ENCODE assay signal across 9 cellular contexts in genomic region chr6:142570221-142570671, GRCh38.
A peak's percentile ranks its signal among the peaks of the same experiment; 100 is the strongest.
DNase-seq lines count a peak whose midpoint lies in the region; ATAC-seq and TF ChIP-seq lines count a peak whose summit lies in the region.
"Had no signal": no experiment of that assay in that cellular context is flagged by ENCODE, and none has a peak within 500 bp of the region (broad histone marks: within the 10 kb centered on the region; RNA-seq: fewer than 3 reads in every experiment).

No MANE protein-coding gene starts in this region.

- H3K36me3 ChIP-seq in ascending aorta: no peaks in the 10 kb centered on the region
- no peaks in the 10 kb centered on the region for H3K36me3 ChIP-seq in kidney epithelial cell (ENCODE audit: control insufficient read depth, insufficient read depth, low read length)
- no peaks in the 10 kb centered on the region for H3K36me3 ChIP-seq in aorta (ENCODE audit: control insufficient read depth in 1 of 2, insufficient read depth in 2 of 2, low read length in 1 of 2)

- H3K9me3 ChIP-seq in ascending aorta (no peaks in the 10 kb centered on the region), aorta (ENCODE audit: control insufficient read depth, low read length) (no peaks in the 10 kb centered on the region)

- ATAC-seq in aorta (ENCODE audit: low FRiP score): no peak

- H3K27me3 Mint-ChIP-seq in activated naive CD4-positive, alpha-beta T cell treated with anti-CD3 and anti-CD28 coated beads, Interleukin-2, amount 50 U/mL, for 24 hours: no peaks in the 10 kb centered on the region

- H3K4me1 ChIP-seq in ascending aorta (peaks cover 3 to 13% of the 10 kb centered on the region in 2 donors), aorta (ENCODE audit: control insufficient read depth in 1 of 2, insufficient read depth in 2 of 2, low read length in 2 of 2) (peaks cover 0 to 4% of the 10 kb centered on the region in 2 donors)

- peak overlapping the region; percentile 84 for H3K27ac Mint-ChIP-seq in activated naive CD4-positive, alpha-beta T cell treated with anti-CD3 and anti-CD28 coated beads, Interleukin-2, amount 50 U/mL, for 24 hours

- no peak for TF ChIP-seq CTCF in ascending aorta (IDR thresholded peaks at IDR 0.05)
- TF ChIP-seq CTCF in kidney epithelial cell (IDR thresholded peaks at IDR 0.05; ENCODE audit: insufficient read depth, low read length, poor library complexity, severe bottlenecking): no peak

- peaks cover 62% of the 10 kb centered on the region for H3K4me1 Mint-ChIP-seq in activated naive CD4-positive, alpha-beta T cell treated with anti-CD3 and anti-CD28 coated beads, Interleukin-2, amount 50 U/mL, for 24 hours

- no peak for DNase-seq in activated naive CD4-positive, alpha-beta T cell (lab: John Stamatoyannopoulos, UW)
- DNase-seq in ascending aorta (ENCODE audit: low spot score in 2 of 2) (no peak), kidney epithelial cell (ENCODE audit: low read depth) (peak; percentile 72), aorta (no peak), NCI-H510A (lab: John Stamatoyannopoulos, UW) (no peak), retina (no peak), NCI-H1105 (lab: John Stamatoyannopoulos, UW) (no peak)
- DNase-seq: activated CD8-positive, alpha-beta memory T cell treated with anti-CD3 and anti-CD28 coated beads for 24 hours had no signal

- intact Hi-C loops in ascending aorta (cut with DNase I): no loop called here
- intact Hi-C loops in aorta (cut with DNase I): loop anchor here in 1 of 2 donors (5.0 kb wide), 1 partner anchor 423 kb away; the partner anchor contains the start of genes NMBR and VTA1

- H3K4me3 Mint-ChIP-seq in activated naive CD4-positive, alpha-beta T cell treated with anti-CD3 and anti-CD28 coated beads, Interleukin-2, amount 50 U/mL, for 24 hours: peak overlapping the region; percentile 49

- H3K27me3 ChIP-seq in ascending aorta (no peaks in the 10 kb centered on the region), kidney epithelial cell (ENCODE audit: control insufficient read depth, insufficient read depth, low read length) (no peaks in the 10 kb centered on the region), aorta (ENCODE audit: control insufficient read depth in 1 of 2, insufficient read depth in 2 of 2, low read length in 1 of 2) (no peaks in the 10 kb centered on the region)

- H3K27ac ChIP-seq in ascending aorta (peak overlapping the region; percentile 47 to 66), aorta (ENCODE audit: low read depth in 1 of 2, low read length in 2 of 2) (peak overlapping the region; percentile 16 to 87)

- peaks cover 4% of the 10 kb centered on the region for H3K9me3 Mint-ChIP-seq in activated naive CD4-positive, alpha-beta T cell treated with anti-CD3 and anti-CD28 coated beads, Interleukin-2, amount 50 U/mL, for 24 hours

- no peak overlapping the region for H3K4me3 ChIP-seq in ascending aorta
- H3K4me3 ChIP-seq in kidney epithelial cell (ENCODE audit: low read depth, low read length): no peak overlapping the region
- H3K4me3 ChIP-seq in aorta (ENCODE audit: low read length in 2 of 2): no peak overlapping the region

- H3K36me3 Mint-ChIP-seq in activated naive CD4-positive, alpha-beta T cell treated with anti-CD3 and anti-CD28 coated beads, Interleukin-2, amount 50 U/mL, for 24 hours: peaks cover 6% of the 10 kb centered on the region
